In the genomic region with DNA sequence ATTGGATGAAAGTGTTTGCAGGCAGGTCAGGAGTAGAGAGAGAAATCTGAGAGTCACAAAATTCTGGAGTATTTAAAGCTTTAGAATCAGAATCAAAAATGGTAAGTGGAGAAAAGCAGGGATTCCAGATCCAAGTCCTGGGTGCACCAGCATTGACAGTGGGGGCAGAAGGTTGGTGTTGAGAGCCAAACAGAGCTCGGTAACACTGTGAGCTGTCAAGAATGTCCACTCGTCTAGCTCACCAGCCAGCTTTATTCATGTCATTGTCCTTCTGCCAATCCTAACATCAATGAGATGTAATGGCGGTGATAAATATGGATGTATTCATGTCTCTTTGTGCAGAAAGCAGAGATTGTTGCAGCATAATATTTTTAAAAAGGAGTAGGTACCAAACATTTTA, we compare ENCODE assay signal across 24 cellular contexts.
"Had no signal": no experiment of that assay in that cellular context is flagged by ENCODE, and none has a peak within 500 bp of the region (broad histone marks: within the 10 kb centered on the region; RNA-seq: fewer than 3 reads in every experiment).

No MANE protein-coding gene starts in this region.

- H3K27ac Mint-ChIP-seq: activated CD4-positive, alpha-beta memory T cell treated with anti-CD3 and anti-CD28 coated beads for 36 hours; activated CD4-positive, alpha-beta T cell treated with anti-CD3 and anti-CD28 coated beads, Interleukin-2, amount 10 ng/mL, durations not matched to agents 24 days and 14 days; activated naive CD4-positive, alpha-beta T cell treated with anti-CD3 and anti-CD28 coated beads, Interleukin-2, amount 50 U/mL, for 24 hours; activated T-helper 17 cell treated with anti-CD3 and anti-CD28 coated beads, Interleukin-2, amount 50 U/mL, for 72 hours; stimulated activated naive CD8-positive, alpha-beta T cell treated with anti-CD3 and anti-CD28 coated beads, Interleukin-15, amount 100 ng/mL, for 72 hours; T-helper 17 cell; type B pancreatic cell had no signal

- H3K9me3 Mint-ChIP-seq: activated CD4-positive, alpha-beta memory T cell treated with anti-CD3 and anti-CD28 coated beads for 36 hours; activated naive CD4-positive, alpha-beta T cell treated with anti-CD3 and anti-CD28 coated beads, Interleukin-2, amount 50 U/mL, for 24 hours; central memory CD8-positive, alpha-beta T cell; stimulated activated naive CD8-positive, alpha-beta T cell treated with anti-CD3 and anti-CD28 coated beads, Interleukin-15, amount 100 ng/mL, for 72 hours; type B pancreatic cell had no signal

- H3K36me3 Mint-ChIP-seq: activated CD4-positive, alpha-beta memory T cell treated with anti-CD3 and anti-CD28 coated beads for 36 hours; activated naive CD4-positive, alpha-beta T cell treated with anti-CD3 and anti-CD28 coated beads, Interleukin-2, amount 50 U/mL, for 24 hours; type B pancreatic cell had no signal

- H3K4me1 ChIP-seq: breast epithelium, uterus had no signal

- H3K27me3 ChIP-seq: breast epithelium, uterus had no signal

- H3K4me3 Mint-ChIP-seq: activated CD4-positive, alpha-beta memory T cell treated with anti-CD3 and anti-CD28 coated beads for 36 hours; activated CD4-positive, alpha-beta T cell treated with anti-CD3 and anti-CD28 coated beads, Interleukin-2, amount 10 ng/mL, durations not matched to agents 24 days and 14 days; activated naive CD4-positive, alpha-beta T cell treated with anti-CD3 and anti-CD28 coated beads, Interleukin-2, amount 50 U/mL, for 24 hours; activated T-helper 17 cell treated with anti-CD3 and anti-CD28 coated beads, Interleukin-2, amount 50 U/mL, for 72 hours; central memory CD8-positive, alpha-beta T cell; naive thymus-derived CD8-positive, alpha-beta T cell; stimulated activated naive CD8-positive, alpha-beta T cell treated with anti-CD3 and anti-CD28 coated beads, Interleukin-15, amount 100 ng/mL, for 72 hours; T-helper 17 cell; type B pancreatic cell had no signal

- DNase-seq: activated CD4-positive, alpha-beta memory T cell treated with anti-CD3 and anti-CD28 coated beads for 36 hours; activated CD4-positive, alpha-beta T cell treated with anti-CD3 and anti-CD28 coated beads, Interleukin-2, amount 10 ng/mL, durations not matched to agents 24 days and 14 days; activated CD8-positive, alpha-beta memory T cell treated with anti-CD3 and anti-CD28 coated beads, Interleukin-2, amount 50 U/mL, for 4 hours; activated gamma-delta T cell treated with Interleukin-2 at 50 U/mL for 16 hours; activated T-cell treated with anti-CD3 and anti-CD28 coated beads, Interleukin-2, amount 50 U/mL, for 1 hour; effector CD8-positive, alpha-beta T cell; islet precursor cell; naive thymus-derived CD8-positive, alpha-beta T cell; stimulated activated CD4-positive, alpha-beta T cell treated with anti-CD3 and anti-CD28 coated beads, Interleukin-12 subunit alpha, Interleukin-12 subunit beta, amount 100 ng/mL, for 4 hours; stimulated activated CD4-positive, alpha-beta T cell treated with anti-CD3 and anti-CD28 coated beads, Interleukin-4, amount 100 ng/mL, for 1 hour; stimulated activated naive CD8-positive, alpha-beta T cell treated with anti-CD3 and anti-CD28 coated beads, Interleukin-15, amount 100 ng/mL, for 72 hours; substantia nigra; T-helper 17 cell; T1000; uterus; WERI-Rb-1 had no signal

- H3K27ac ChIP-seq: breast epithelium, skin epidermis, uterus, WERI-Rb-1 had no signal

- ATAC-seq: activated CD4-positive, CD25-positive, alpha-beta regulatory T cell treated with anti-CD3 and anti-CD28 coated beads, Interleukin-2, amount 50 U/mL, for 24 hours; activated T-helper 17 cell treated with anti-CD3 and anti-CD28 coated beads, Interleukin-2, amount 50 U/mL, for 72 hours; sciatic nerve; stimulated activated naive CD8-positive, alpha-beta T cell treated with anti-CD3 and anti-CD28 coated beads, Interleukin-15, amount 100 ng/mL, for 72 hours had no signal

- H3K36me3 ChIP-seq: breast epithelium, uterus, WERI-Rb-1 had no signal

- H3K9me3 ChIP-seq: breast epithelium, uterus had no signal

- H3K4me3 ChIP-seq: breast epithelium, skin epidermis, uterus had no signal
